In the genomic region with DNA sequence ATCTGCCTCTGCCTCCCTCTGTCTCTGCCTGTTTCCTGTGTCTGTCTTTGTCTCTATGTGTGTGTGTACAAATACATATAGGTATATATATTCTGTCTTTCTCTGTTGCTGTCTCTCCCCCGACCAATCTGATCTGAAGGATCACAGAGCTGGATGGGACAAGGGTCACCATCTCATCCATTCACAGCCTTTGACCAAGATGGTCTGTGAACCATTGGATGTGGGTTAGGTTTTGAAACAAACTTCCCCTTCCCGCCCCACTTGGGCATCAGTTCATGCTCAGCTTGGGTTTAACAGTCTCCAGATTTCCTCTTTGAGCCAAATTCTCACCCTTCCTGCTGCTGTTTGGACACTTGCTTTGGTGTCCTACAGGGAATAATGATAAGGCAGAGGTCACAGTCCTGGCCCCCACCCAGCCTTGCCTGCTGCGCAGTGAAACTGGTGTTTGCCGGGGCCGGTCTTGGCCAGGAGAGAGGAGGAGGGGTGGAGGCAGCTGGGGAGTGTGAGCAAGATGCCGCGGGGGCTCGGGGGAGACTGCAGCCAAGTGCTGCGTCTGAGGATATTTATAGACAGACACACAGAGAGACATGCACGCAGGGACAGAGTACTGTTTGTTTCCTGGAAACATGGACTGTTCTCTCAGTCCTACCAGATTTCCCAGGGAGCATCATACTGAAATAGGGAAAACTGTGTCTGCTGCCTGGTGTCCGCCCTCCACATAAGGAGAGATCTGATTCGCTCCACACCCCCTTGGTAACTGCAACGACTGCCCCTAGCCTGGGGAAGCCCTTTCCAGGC, we compare ENCODE assay signal across 1 cellular context.
TF ChIP-seq lines count a peak whose summit lies in the region.

No MANE protein-coding gene starts in this region.

TF ChIP-seq in IMR-90, 13 proteins besides CTCF, POLR2A, EP300 and RAD21 (continued from another document):
- TF ChIP-seq MXI1 (IDR thresholded peaks at IDR 0.05; ENCODE audit: borderline replicate concordance, low read depth, low read length) = no peak
